Comparison of ENCODE assay signal across 3 cellular contexts in genomic region chr6:48412656-48413055, GRCh38.
"Had no signal": no experiment of that assay in that cellular context is flagged by ENCODE, and none has a peak within 500 bp of the region (broad histone marks: within the 10 kb centered on the region; RNA-seq: fewer than 3 reads in every experiment).

No MANE protein-coding gene starts in this region.

- DNase-seq: GDM1, GF-D8 had no signal

- ATAC-seq: GM12878 had no signal
